1 cellular context compared by ENCODE assay signal in genomic region chr3:194472290-194472920, GRCh38.
TF ChIP-seq lines count a peak whose summit lies in the region.

No MANE protein-coding gene starts in this region.

TF ChIP-seq in GM12878, 131 proteins besides CTCF, POLR2A, EP300 and RAD21 (continued from another document):
- TF ChIP-seq SKIL (IDR thresholded peaks at IDR 0.05; ENCODE audit: low read depth, poor library complexity, severe bottlenecking): peak; percentile 28
- TF ChIP-seq SMARCA5 (IDR thresholded peaks at IDR 0.05): peak; percentile 47; the same call in 1 of the 2 replicates
- TF ChIP-seq FOXM1 (IDR thresholded peaks at IDR 0.05; ENCODE audit: low read depth, low read length): 0 out of 2 replicates have a peak, but pooled peaks have one; percentile 53
- peak; percentile 89; the same call in 1 of the 2 replicates for TF ChIP-seq SMC3 (IDR thresholded peaks at IDR 0.05; ENCODE audit: borderline replicate concordance, low read length)
- TF ChIP-seq, protein P1, sequence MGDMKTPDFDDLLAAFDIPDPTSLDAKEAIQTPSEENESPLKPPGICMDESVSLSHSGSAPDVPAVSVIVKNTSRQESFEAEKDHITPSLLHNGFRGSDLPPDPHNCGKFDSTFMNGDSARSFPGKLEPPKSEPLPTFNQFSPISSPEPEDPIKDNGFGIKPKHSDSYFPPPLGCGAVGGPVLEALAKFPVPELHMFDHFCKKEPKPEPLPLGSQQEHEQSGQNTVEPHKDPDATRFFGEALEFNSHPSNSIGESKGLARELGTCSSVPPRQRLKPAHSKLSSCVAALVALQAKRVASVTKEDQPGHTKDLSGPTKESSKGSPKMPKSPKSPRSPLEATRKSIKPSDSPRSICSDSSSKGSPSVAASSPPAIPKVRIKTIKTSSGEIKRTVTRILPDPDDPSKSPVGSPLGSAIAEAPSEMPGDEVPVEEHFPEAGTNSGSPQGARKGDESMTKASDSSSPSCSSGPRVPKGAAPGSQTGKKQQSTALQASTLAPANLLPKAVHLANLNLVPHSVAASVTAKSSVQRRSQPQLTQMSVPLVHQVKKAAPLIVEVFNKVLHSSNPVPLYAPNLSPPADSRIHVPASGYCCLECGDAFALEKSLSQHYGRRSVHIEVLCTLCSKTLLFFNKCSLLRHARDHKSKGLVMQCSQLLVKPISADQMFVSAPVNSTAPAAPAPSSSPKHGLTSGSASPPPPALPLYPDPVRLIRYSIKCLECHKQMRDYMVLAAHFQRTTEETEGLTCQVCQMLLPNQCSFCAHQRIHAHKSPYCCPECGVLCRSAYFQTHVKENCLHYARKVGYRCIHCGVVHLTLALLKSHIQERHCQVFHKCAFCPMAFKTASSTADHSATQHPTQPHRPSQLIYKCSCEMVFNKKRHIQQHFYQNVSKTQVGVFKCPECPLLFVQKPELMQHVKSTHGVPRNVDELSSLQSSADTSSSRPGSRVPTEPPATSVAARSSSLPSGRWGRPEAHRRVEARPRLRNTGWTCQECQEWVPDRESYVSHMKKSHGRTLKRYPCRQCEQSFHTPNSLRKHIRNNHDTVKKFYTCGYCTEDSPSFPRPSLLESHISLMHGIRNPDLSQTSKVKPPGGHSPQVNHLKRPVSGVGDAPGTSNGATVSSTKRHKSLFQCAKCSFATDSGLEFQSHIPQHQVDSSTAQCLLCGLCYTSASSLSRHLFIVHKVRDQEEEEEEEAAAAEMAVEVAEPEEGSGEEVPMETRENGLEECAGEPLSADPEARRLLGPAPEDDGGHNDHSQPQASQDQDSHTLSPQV (IDR thresholded peaks at IDR 0.05): peak; percentile 61; the same call in 1 of the 2 replicates
